Comparison of ENCODE assay signal across 1 cellular context in the genomic region with DNA sequence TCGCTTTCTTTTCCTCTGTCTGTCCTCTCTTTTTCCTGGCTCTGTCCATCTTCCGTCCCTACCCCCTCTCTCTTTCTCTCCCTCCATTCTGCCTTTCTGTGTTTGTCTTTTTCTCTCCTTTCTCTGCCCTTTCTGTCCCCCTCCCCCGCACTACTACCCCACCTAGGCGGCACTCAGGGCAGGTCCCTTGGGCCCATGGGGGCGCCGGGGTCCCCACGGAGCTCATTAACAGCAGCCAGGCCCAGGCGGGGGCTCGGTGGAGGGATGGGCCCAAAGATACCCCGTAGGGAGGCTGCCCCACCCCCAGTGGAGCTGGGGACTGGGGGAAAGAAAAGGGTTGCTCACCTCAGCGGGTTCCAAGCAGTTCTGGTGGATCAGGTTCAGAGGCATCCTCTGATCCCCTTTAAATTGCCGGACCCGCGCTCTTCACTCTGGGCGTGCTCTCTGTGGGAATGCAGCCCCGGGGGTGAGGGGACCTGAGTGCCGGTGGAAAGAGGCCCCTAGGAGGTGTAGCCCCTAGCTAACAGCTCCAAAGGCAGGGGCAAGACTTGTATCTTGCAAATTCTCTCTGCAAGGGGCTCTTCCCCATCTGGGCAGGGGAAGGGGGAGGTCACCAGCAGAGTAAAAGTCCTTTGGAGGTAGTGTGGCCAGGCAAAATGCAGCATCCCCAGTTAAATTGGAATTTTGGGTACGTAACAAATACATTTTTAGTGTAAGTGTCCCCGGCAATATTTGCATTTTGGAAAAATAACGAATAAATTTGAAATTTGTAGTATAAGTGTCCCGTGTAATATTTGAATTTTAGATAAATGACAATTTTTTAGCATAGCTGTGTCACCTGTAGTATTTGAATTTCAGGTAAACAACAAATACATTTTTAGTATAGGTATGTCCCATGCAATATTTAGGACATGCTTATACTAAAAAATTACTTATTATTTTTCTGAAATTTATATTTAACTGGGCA.
TF ChIP-seq lines count a peak whose summit lies in the region.

No MANE protein-coding gene starts in this region.

TF ChIP-seq in H1, 55 proteins besides CTCF, POLR2A, EP300 and RAD21 (continued from another document):
- no peak for TF ChIP-seq EZH2 (IDR thresholded peaks at IDR 0.05; ENCODE audit: low read depth, low read length, severe bottlenecking)
- TF ChIP-seq CEBPB (IDR thresholded peaks at IDR 0.05; ENCODE audit: low read depth, low read length), result no peak
